ENCODE assay signal across 10 cellular contexts in the genomic region with DNA sequence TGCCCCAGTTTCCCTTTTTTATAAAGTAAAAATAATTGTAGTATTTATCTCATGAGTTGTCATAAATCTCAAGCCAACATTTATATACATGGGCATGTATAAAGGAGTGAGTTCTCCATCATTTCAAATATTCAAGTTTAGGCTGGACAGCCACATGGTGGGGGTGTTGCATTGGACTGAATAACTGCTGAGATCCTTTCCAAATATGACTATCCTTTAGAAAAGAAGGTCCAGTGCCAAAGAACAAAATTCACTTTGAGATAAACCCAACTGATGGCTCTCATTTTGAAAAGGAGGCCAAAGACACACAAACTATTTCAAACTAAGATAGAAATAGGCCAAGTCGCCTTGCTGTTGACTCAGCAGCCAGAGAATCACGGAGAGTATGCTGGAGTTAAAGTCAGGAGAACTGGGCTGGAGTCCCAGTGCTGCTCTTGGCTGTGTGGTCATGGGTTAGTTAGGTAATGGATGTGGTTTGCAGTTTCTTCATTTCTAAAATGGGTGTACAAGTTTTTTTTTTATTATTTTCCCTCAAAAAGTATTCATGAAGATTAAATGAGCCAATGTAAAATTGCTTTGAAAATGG.
DNase-seq lines count a peak whose midpoint lies in the region; ATAC-seq lines count a peak whose summit lies in the region.
"Had no signal": no experiment of that assay in that cellular context is flagged by ENCODE, and none has a peak within 500 bp of the region (broad histone marks: within the 10 kb centered on the region; RNA-seq: fewer than 3 reads in every experiment).

No MANE protein-coding gene starts in this region.

- no peaks in the 10 kb centered on the region for H3K36me3 Mint-ChIP-seq in naive thymus-derived CD4-positive, alpha-beta T cell
- H3K36me3 Mint-ChIP-seq: naive B cell had no signal

- ATAC-seq in naive thymus-derived CD4-positive, alpha-beta T cell = no peak
- ATAC-seq in HG03520 (IDR thresholded peaks at IDR 0.05; ENCODE audit: unreplicated experiment) = no peak

- DNase-seq in H4 (ENCODE audit: low spot score) = peak; percentile 67
- peak; percentile 70 for DNase-seq in RPMI7951 (ENCODE audit: low read depth)
- DNase-seq in fibroblast of the conjunctiva (ENCODE audit: low read depth) = peak; percentile 6
- peak; percentile 89 for DNase-seq in stromal cell of bone marrow (ENCODE audit: low read depth)
- no peak for DNase-seq in naive thymus-derived CD4-positive, alpha-beta T cell
- no peak for DNase-seq in mesenteric fat pad (ENCODE audit: low spot score)
- DNase-seq: cerebellar nuclear complex, naive B cell, NCI-H524 had no signal

- H3K27ac ChIP-seq in naive thymus-derived CD4-positive, alpha-beta T cell (ENCODE audit: low read depth, low read length) = no peak overlapping the region

- H3K4me3 Mint-ChIP-seq in naive thymus-derived CD4-positive, alpha-beta T cell = no peak overlapping the region
- H3K4me3 Mint-ChIP-seq: naive B cell had no signal

- no peak overlapping the region for H3K4me3 ChIP-seq in naive thymus-derived CD4-positive, alpha-beta T cell (ENCODE audit: low read length)

- H3K27me3 ChIP-seq in naive thymus-derived CD4-positive, alpha-beta T cell (ENCODE audit: control insufficient read depth in 2 of 2, insufficient read depth in 2 of 2, low read length in 2 of 2) = no peaks in the 10 kb centered on the region

- intact Hi-C loops in naive thymus-derived CD4-positive, alpha-beta T cell (cut with micrococcal nuclease) = no loop called here

- peaks cover 0 to 6% (median 2%) of the 10 kb centered on the region in 11 donors for H3K9me3 Mint-ChIP-seq in naive thymus-derived CD4-positive, alpha-beta T cell

- H3K36me3 ChIP-seq in naive thymus-derived CD4-positive, alpha-beta T cell (ENCODE audit: control insufficient read depth in 2 of 3, insufficient read depth in 3 of 3, low read length in 3 of 3) = no peaks in the 10 kb centered on the region

- POLR2A ChIA-PET in naive thymus-derived CD4-positive, alpha-beta T cell (lab: Charles Lee) = no interaction called here

- H3K4me1 Mint-ChIP-seq in naive thymus-derived CD4-positive, alpha-beta T cell = no peaks in the 10 kb centered on the region
- H3K4me1 Mint-ChIP-seq: naive B cell had no signal

- CTCF ChIA-PET in naive thymus-derived CD4-positive, alpha-beta T cell (lab: Charles Lee) = no interaction called here

- H3K27me3 Mint-ChIP-seq in naive thymus-derived CD4-positive, alpha-beta T cell = no peaks in the 10 kb centered on the region
- H3K27me3 Mint-ChIP-seq: naive B cell had no signal

- no peaks in the 10 kb centered on the region for H3K9me3 ChIP-seq in naive thymus-derived CD4-positive, alpha-beta T cell (ENCODE audit: control insufficient read depth in 2 of 3, low read length in 3 of 3)

- H3K27ac Mint-ChIP-seq in naive thymus-derived CD4-positive, alpha-beta T cell = no peak overlapping the region
- H3K27ac Mint-ChIP-seq: naive B cell had no signal

- no peaks in the 10 kb centered on the region for H3K4me1 ChIP-seq in naive thymus-derived CD4-positive, alpha-beta T cell (ENCODE audit: control insufficient read depth in 2 of 2, insufficient read depth in 2 of 2, low read length in 2 of 2)

Comparison
In these comparisons a context has a peak if more than half of its experiments do, and no peak if none do; other contexts are left out.
1. DNase-seq: peak in H4 (single experiment), RPMI7951 (single experiment), fibroblast of the conjunctiva (single experiment) and stromal cell of bone marrow (single experiment); none in naive thymus-derived CD4-positive, alpha-beta T cell (0 of 9) and mesenteric fat pad (single experiment).